In genomic region chr2:201464547-201464946, GRCh38 we compare ENCODE assay signal across 20 cellular contexts.
"Had no signal": no experiment of that assay in that cellular context is flagged by ENCODE, and none has a peak within 500 bp of the region (broad histone marks: within the 10 kb centered on the region; RNA-seq: fewer than 3 reads in every experiment).

No MANE protein-coding gene starts in this region.

- H3K4me3 Mint-ChIP-seq: stimulated activated naive CD8-positive, alpha-beta T cell treated with anti-CD3 and anti-CD28 coated beads, Interleukin-15, Interleukin-2, amounts not matched to agents 100 ng/mL and 50 ng/mL, for 24 hours; T-helper 17 cell had no signal

- H3K27ac Mint-ChIP-seq: stimulated activated naive CD8-positive, alpha-beta T cell treated with anti-CD3 and anti-CD28 coated beads, Interleukin-15, Interleukin-2, amounts not matched to agents 100 ng/mL and 50 ng/mL, for 24 hours; T-helper 17 cell had no signal

- DNase-seq: activated CD4-positive, CD25-positive, alpha-beta regulatory T cell treated with anti-CD3 and anti-CD28 coated beads, Interleukin-2, amount 50 U/mL, for 72 hours; activated gamma-delta T cell; cortex of kidney; effector CD8-positive, alpha-beta T cell; heart right ventricle; mesenchymal stem cell; occipital lobe; psoas muscle; SJCRH30; stimulated activated CD4-positive, alpha-beta T cell treated with anti-CD3 and anti-CD28 coated beads, Interleukin-15, amount 100 ng/mL, for 24 hours; stimulated activated CD4-positive, alpha-beta T cell treated with anti-CD3 and anti-CD28 coated beads, Interleukin-2, amount 100 ng/mL, for 48 hours; T-helper 17 cell had no signal

- H3K27me3 Mint-ChIP-seq: stimulated activated naive CD8-positive, alpha-beta T cell treated with anti-CD3 and anti-CD28 coated beads, Interleukin-15, Interleukin-2, amounts not matched to agents 100 ng/mL and 50 ng/mL, for 24 hours; T-helper 17 cell had no signal

- H3K9me3 ChIP-seq: body of pancreas, gastroesophageal sphincter, psoas muscle, SJCRH30 had no signal

- H3K9me3 Mint-ChIP-seq: activated naive CD4-positive, alpha-beta T cell treated with anti-CD3 and anti-CD28 coated beads, Interleukin-2, amount 50 U/mL, for 72 hours; stimulated activated naive CD8-positive, alpha-beta T cell treated with anti-CD3 and anti-CD28 coated beads, Interleukin-15, Interleukin-2, amounts not matched to agents 100 ng/mL and 50 ng/mL, for 24 hours had no signal

- ATAC-seq: activated naive CD4-positive, alpha-beta T cell treated with anti-CD3 and anti-CD28 coated beads, Interleukin-2, amount 50 U/mL, for 72 hours; body of pancreas; esophagus mucosa; gastroesophageal sphincter; T-helper 17 cell had no signal

- H3K27ac ChIP-seq: body of pancreas, suprapubic skin, VCaP had no signal

- H3K4me1 ChIP-seq: body of pancreas, suprapubic skin had no signal

- H3K4me3 ChIP-seq: body of pancreas, gastroesophageal sphincter, heart right ventricle, psoas muscle, SJCRH30, skin epidermis, suprapubic skin had no signal

- H3K27me3 ChIP-seq: body of pancreas, gastroesophageal sphincter, heart right ventricle, SJCRH30, suprapubic skin had no signal
